In the genomic region with DNA sequence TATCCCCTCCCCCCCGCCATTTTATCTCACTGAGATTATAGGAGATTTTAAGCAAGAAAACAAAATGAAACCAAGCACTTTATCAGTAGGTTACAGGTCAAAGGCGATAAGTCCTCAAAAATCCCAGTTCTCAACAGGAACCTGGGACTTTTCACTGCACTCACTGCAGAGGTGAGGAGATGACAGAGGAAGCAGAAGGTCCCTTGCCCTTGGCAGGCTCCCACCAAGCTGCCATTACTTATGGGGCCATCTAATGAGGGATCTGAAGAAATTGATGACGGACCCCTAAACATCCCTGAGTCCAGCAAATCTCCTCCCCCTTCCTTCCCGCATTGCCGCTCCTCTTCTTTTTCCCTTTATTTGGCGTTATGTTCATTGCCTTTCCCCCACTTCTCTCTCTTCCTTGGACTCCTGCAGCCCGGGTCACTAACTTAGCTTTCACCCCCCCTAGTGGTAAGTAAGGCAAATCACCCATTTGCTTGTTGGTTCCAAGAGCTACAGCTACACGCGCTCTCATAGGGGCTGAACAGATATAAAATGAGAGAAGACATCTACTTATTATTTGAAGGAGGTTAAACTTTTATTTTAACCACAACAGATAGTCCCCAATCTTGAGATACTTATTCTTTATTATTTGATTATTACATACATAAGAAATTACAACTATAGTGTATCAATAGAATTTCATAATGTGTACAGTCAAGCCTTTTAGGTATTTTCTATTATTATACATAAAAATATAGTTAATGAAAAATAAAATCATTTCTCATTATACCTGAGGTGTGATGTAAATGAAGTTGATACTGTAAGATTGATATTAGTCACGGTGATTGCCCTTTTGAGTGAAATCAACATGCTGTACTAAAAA, we compare ENCODE assay signal across 9 cellular contexts. TPM values are rescaled to one million over a fixed set of nuclear protein-coding genes. Genes with fewer than 3 reads are reported as not detected.
A peak's percentile ranks its signal among the peaks of the same experiment; 100 is the strongest.
DNase-seq lines count a peak whose midpoint lies in the region; FAIRE-seq and TF ChIP-seq lines count a peak whose summit lies in the region.
"Had no signal": no experiment of that assay in that cellular context is flagged by ENCODE, and none has a peak within 500 bp of the region (broad histone marks: within the 10 kb centered on the region; RNA-seq: fewer than 3 reads in every experiment).

No MANE protein-coding gene starts in this region.

- no peaks in the 10 kb centered on the region for H3K9me3 ChIP-seq in OCI-LY3 (ENCODE audit: insufficient read depth, low read length)
- no peaks in the 10 kb centered on the region for H3K9me3 ChIP-seq in stomach smooth muscle (ENCODE audit: control insufficient read depth in 2 of 2, low read length in 2 of 2)

- H3K27me3 ChIP-seq in OCI-LY3 (ENCODE audit: low read depth, low read length), result peaks cover 31% of the 10 kb centered on the region
- peaks cover 2% of the 10 kb centered on the region for H3K27me3 ChIP-seq in bronchial epithelial cell (ENCODE audit: control insufficient read depth, insufficient read depth, low read length)
- H3K27me3 ChIP-seq in kidney epithelial cell (ENCODE audit: control insufficient read depth, insufficient read depth, low read length), result no peaks in the 10 kb centered on the region
- peaks cover 2 to 3% of the 10 kb centered on the region in 2 donors for H3K27me3 ChIP-seq in stomach smooth muscle (ENCODE audit: control insufficient read depth in 1 of 2, insufficient read depth in 2 of 2, low read length in 2 of 2)

- peak overlapping the region; percentile 70 for H3K4me2 ChIP-seq in OCI-LY3 (ENCODE audit: low read length)

- H3K27ac ChIP-seq in OCI-LY3 (ENCODE audit: low read length) (no peak overlapping the region), stomach smooth muscle (ENCODE audit: low read length) (no peak overlapping the region)
- H3K27ac ChIP-seq: skin epidermis had no signal

- no peaks in the 10 kb centered on the region for H3K79me2 ChIP-seq in OCI-LY3 (ENCODE audit: low read length)

- no peaks in the 10 kb centered on the region for H4K20me1 ChIP-seq in OCI-LY3 (ENCODE audit: insufficient read depth, low read length)

- FAIRE-seq in H54 (lab: Jason Lieb, UNC) (peak; percentile 97), bronchial epithelial cell (lab: Jason Lieb, UNC) (no peak)

- TF ChIP-seq CTCF in OCI-LY3 (IDR thresholded peaks at IDR 0.05; ENCODE audit: low read depth, low read length), result peak; percentile 87
- peak; percentile 74 for TF ChIP-seq CTCF in bronchial epithelial cell (IDR thresholded peaks at IDR 0.05; ENCODE audit: insufficient read depth, low read length, severe bottlenecking)
- peak; percentile 85 for TF ChIP-seq CTCF in kidney epithelial cell (IDR thresholded peaks at IDR 0.05; ENCODE audit: insufficient read depth, low read length, poor library complexity, severe bottlenecking)

- H3K4me1 ChIP-seq in OCI-LY3 (ENCODE audit: low read length) (no peaks in the 10 kb centered on the region), stomach smooth muscle (ENCODE audit: control insufficient read depth, insufficient read depth, low read length) (no peaks in the 10 kb centered on the region)

- H3K36me3 ChIP-seq in OCI-LY3 (replicated peaks; ENCODE audit: low read depth, low read length), result no peaks in the 10 kb centered on the region
- H3K36me3 ChIP-seq in bronchial epithelial cell (ENCODE audit: control insufficient read depth, insufficient read depth, low read length), result no peaks in the 10 kb centered on the region
- H3K36me3 ChIP-seq in kidney epithelial cell (ENCODE audit: control insufficient read depth, insufficient read depth, low read length), result no peaks in the 10 kb centered on the region
- no peaks in the 10 kb centered on the region for H3K36me3 ChIP-seq in stomach smooth muscle (ENCODE audit: control insufficient read depth in 2 of 2, insufficient read depth in 2 of 2, low read length in 2 of 2)

- DNase-seq in A172 (ENCODE audit: low spot score), result peak; percentile 40
- DNase-seq in GM03348 (ENCODE audit: low spot score), result peak; percentile 87
- DNase-seq in H54 (ENCODE audit: insufficient read length, low spot score), result peak; percentile 75
- DNase-seq in KBM-7, result peak; percentile 65
- peak; percentile 57 for DNase-seq in bronchial epithelial cell (ENCODE audit: low read depth)
- peak; percentile 29 for DNase-seq in kidney epithelial cell (ENCODE audit: low read depth)

- H3K4me3 ChIP-seq in OCI-LY3 (ENCODE audit: low read length) (peak overlapping the region; percentile 64), bronchial epithelial cell (ENCODE audit: low read depth, low read length) (no peak overlapping the region), kidney epithelial cell (ENCODE audit: low read depth, low read length) (no peak overlapping the region), stomach smooth muscle (ENCODE audit: low read length in 2 of 2) (peak overlapping the region; percentile 16 to 40)
- H3K4me3 ChIP-seq: skin epidermis had no signal

- TF ChIP-seq POLR2A in H54 (IDR thresholded peaks at IDR 0.05; ENCODE audit: low read depth, low read length), result no peak

- H2AFZ ChIP-seq in OCI-LY3 (ENCODE audit: low read depth, low read length), result peak overlapping the region; percentile 61

- in situ Hi-C loops in KBM-7 (cut with MboI; ENCODE audit: low pct_unique_long_range_greater_than_20kb, low sequenced_read_pairs), result no loop called here

- H3K9ac ChIP-seq in OCI-LY3 (ENCODE audit: low read length) (no peak overlapping the region), stomach smooth muscle (ENCODE audit: low read length in 2 of 2) (no peak overlapping the region)

RNA-seq across cellular contexts. Expression of gene ARGLU1, which starts 52.0 kb away (rescaled TPM):
- 35.9 and 41.8 TPM in 2 replicates for total RNA-seq in A172 (2014; rRNA removed; shearing (Covaris generic))
- total RNA-seq in bronchial epithelial cell (31.9 and 48.4 TPM in 2 replicates), kidney epithelial cell (50.1 and 58.4 TPM in 2 replicates)

Comparison
In these comparisons a context has a peak if more than half of its experiments do, and no peak if none do; other contexts are left out.
1. DNase-seq: peak in every context shown above with its lines; median percentile 87 in GM03348; 75 in H54; 65 in KBM-7; 57 in bronchial epithelial cell; 40 in A172; 29 in kidney epithelial cell.
2. H3K4me3 ChIP-seq: peak in OCI-LY3 (single experiment) and stomach smooth muscle (2 of 2); none in bronchial epithelial cell (single experiment) and kidney epithelial cell (single experiment).
3. Peak in every context shown above with its lines, with median percentiles within 50 percentile points of each other: CTCF ChIP-seq.